Comparison of ENCODE assay signal across 11 cellular contexts in genomic region chr2:61590214-61590613, GRCh38.
"Had no signal": no experiment of that assay in that cellular context is flagged by ENCODE, and none has a peak within 500 bp of the region (broad histone marks: within the 10 kb centered on the region; RNA-seq: fewer than 3 reads in every experiment).

No MANE protein-coding gene starts in this region.

- H2AFZ ChIP-seq: GM23248, GM23338 had no signal

- H3K9me3 ChIP-seq: HAP-1 had no signal

- DNase-seq: GM23248, GOT3, H7, H9, HCEC 1CT, HFFc6 had no signal

- H3K9ac ChIP-seq: GM23248 had no signal

- H3K27ac Mint-ChIP-seq: GM23338, HFFc6 had no signal

- FAIRE-seq: H1, H54 had no signal

- ATAC-seq: GM23338, HCT116 had no signal

- H3K4me3 Mint-ChIP-seq: GM23338, H9, HFFc6 had no signal

- H3K36me3 ChIP-seq: HAP-1 had no signal

- H3K27ac ChIP-seq: GM23248 had no signal

- H3K4me3 ChIP-seq: GM23248, GM23338, HAP-1 had no signal

- H3K4me2 ChIP-seq: GM23338 had no signal
